8 cellular contexts compared by ENCODE assay signal in the genomic region with DNA sequence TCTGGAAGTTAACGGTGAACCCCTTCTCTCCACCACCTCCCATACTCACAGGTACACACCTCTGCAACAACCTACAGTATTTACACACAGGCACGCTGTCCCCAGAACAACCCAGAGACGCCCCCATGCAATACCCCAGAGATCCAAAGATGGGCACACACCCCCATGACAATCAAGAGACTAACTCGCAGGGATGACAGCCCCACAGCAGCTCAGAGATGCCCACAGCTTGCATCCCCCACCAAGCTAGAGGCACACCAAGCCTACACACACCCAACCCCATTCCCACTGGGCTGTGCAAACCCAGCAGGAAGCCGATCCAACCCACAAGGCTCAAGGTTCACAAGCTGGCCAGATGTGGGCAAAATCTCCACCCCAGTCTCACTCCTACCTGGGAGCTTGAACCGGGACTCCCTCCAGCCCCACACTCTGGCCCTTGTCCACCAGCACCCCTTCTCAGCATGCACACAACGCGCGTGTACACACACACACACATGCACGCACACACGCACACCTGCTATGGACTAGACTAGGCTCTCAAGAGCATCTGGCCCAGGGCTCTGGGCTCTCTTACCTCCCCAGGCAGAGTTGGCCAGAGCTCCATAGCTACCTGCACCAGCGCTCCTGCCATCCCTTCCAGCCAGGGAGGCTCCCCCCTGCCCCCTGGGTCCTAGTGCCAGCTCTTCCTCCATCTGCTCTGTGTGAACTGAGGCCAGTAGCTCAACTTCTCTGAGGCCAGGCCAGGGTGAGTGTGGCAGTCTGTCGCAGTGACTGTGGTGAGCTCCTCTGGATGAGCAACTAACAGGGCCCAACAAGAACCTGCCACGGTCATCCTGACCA. TPM values are rescaled to one million over a fixed set of nuclear protein-coding genes. Genes with fewer than 3 reads are reported as not detected.
DNase-seq lines count a peak whose midpoint lies in the region; ATAC-seq, FAIRE-seq and TF ChIP-seq lines count a peak whose summit lies in the region.

No MANE protein-coding gene starts in this region.

- H3K9me3 ChIP-seq in Loucy (ENCODE audit: insufficient read depth, low read depth, low read length) = no peaks in the 10 kb centered on the region
- no peaks in the 10 kb centered on the region for H3K9me3 ChIP-seq in astrocyte (ENCODE audit: insufficient read depth, low read depth, low read length)
- no peaks in the 10 kb centered on the region for H3K9me3 ChIP-seq in right lobe of liver

- DNase-seq in astrocyte (ENCODE audit: low read depth) (no peak), right lobe of liver (peak in 2 of 3 donors; percentile 82 to 89), type B pancreatic cell (ENCODE audit: extremely low spot score, unreplicated experiment) (no peak)

- H3K36me3 Mint-ChIP-seq in astrocyte (ENCODE audit: low read depth, unreplicated experiment) (peaks cover 3% of the 10 kb centered on the region), type B pancreatic cell (peaks cover 6% of the 10 kb centered on the region)

- peak overlapping the region; percentile 83 for H3K4me3 Mint-ChIP-seq in astrocyte (ENCODE audit: unreplicated experiment)
- H3K4me3 Mint-ChIP-seq in type B pancreatic cell = peak overlapping the region; percentile 91

- H3K9ac ChIP-seq in Loucy (ENCODE audit: low read depth, low read length, poor library complexity, severe bottlenecking) (peak overlapping the region; percentile 13), astrocyte (ENCODE audit: low read length) (no peak overlapping the region)

- H3K36me3 ChIP-seq in Loucy (ENCODE audit: insufficient read depth, low read length) (no peaks in the 10 kb centered on the region), astrocyte (ENCODE audit: insufficient read depth, low read length) (no peaks in the 10 kb centered on the region), right lobe of liver (no peaks in the 10 kb centered on the region)

- H3K27ac ChIP-seq in astrocyte (ENCODE audit: low read depth, low read length) (no peak overlapping the region), right lobe of liver (peak overlapping the region in 2 of 3 donors; percentile 14 to 90)

- H2AFZ ChIP-seq in Loucy (ENCODE audit: low read length) (0 out of 2 replicates have a peak overlapping the region, but pooled peaks have one; percentile 33), astrocyte (ENCODE audit: low read depth, low read length) (no peak overlapping the region)

- peak overlapping the region; percentile 44 for H3K4me3 ChIP-seq in GM12875 (ENCODE audit: low read depth, low read length)
- peak overlapping the region; percentile 62 for H3K4me3 ChIP-seq in Loucy (ENCODE audit: low read length, poor library complexity, severe bottlenecking)
- H3K4me3 ChIP-seq in astrocyte (ENCODE audit: insufficient read depth, low read depth, low read length) = peak overlapping the region; percentile 10
- peak overlapping the region; percentile 23 to 89 (median 67) for H3K4me3 ChIP-seq in right lobe of liver

- H3K79me2 ChIP-seq in Loucy (ENCODE audit: insufficient read depth, low read length) (no peaks in the 10 kb centered on the region), astrocyte (ENCODE audit: insufficient read depth, low read length) (no peaks in the 10 kb centered on the region)

- no peak overlapping the region for H3K27ac Mint-ChIP-seq in astrocyte (ENCODE audit: unreplicated experiment)
- peak overlapping the region; percentile 94 for H3K27ac Mint-ChIP-seq in type B pancreatic cell

- H4K20me1 ChIP-seq in Loucy (ENCODE audit: insufficient read depth, low read length, poor library complexity, severe bottlenecking) = no peaks in the 10 kb centered on the region
- H4K20me1 ChIP-seq in astrocyte (ENCODE audit: insufficient read depth, low read length) = peaks cover 8% of the 10 kb centered on the region

- H3K4me2 ChIP-seq in Loucy (ENCODE audit: low read depth, low read length, poor library complexity, severe bottlenecking) (peak overlapping the region; percentile 69), astrocyte (ENCODE audit: low read length) (peak overlapping the region; percentile 73)

- H3K4me1 ChIP-seq in Loucy (ENCODE audit: insufficient read depth, low read length, poor library complexity, severe bottlenecking) = peaks cover 20% of the 10 kb centered on the region
- no peaks in the 10 kb centered on the region for H3K4me1 ChIP-seq in astrocyte (ENCODE audit: insufficient read depth, low read length)
- peaks cover 0 to 43% (median 21%) of the 10 kb centered on the region in 4 donors for H3K4me1 ChIP-seq in right lobe of liver

- no peak for FAIRE-seq in astrocyte (lab: Jason Lieb, UNC)

- no peaks in the 10 kb centered on the region for H3F3A ChIP-seq in Loucy (ENCODE audit: low read depth)

- peaks cover 5% of the 10 kb centered on the region for H3K27me3 Mint-ChIP-seq in astrocyte (ENCODE audit: low read depth, unreplicated experiment)
- H3K27me3 Mint-ChIP-seq in type B pancreatic cell = no peaks in the 10 kb centered on the region

- intact Hi-C loops in right lobe of liver (cut with DNase I) = no loop called here

- ATAC-seq in right lobe of liver (peak; percentile 4 to 31 (median 16)), HG03095 (IDR thresholded peaks at IDR 0.05; ENCODE audit: unreplicated experiment) (no peak), GM19452 (IDR thresholded peaks at IDR 0.05; ENCODE audit: unreplicated experiment) (no peak), GM21717 (IDR thresholded peaks at IDR 0.05; ENCODE audit: unreplicated experiment) (no peak)

- TF ChIP-seq CTCF in GM12875 (IDR thresholded peaks at IDR 0.05; ENCODE audit: borderline replicate concordance, insufficient read depth, low read depth, low read length) = no peak
- TF ChIP-seq CTCF in Loucy (conservative IDR thresholded peaks at IDR 0.05; ENCODE audit: low read length) = no peak
- TF ChIP-seq CTCF in astrocyte (IDR thresholded peaks at IDR 0.05; ENCODE audit: insufficient read depth, low read depth, low read length) = no peak
- no peak for TF ChIP-seq CTCF in right lobe of liver (IDR thresholded peaks at IDR 0.05)
- no peak for TF ChIP-seq CTCF in type B pancreatic cell (conservative IDR thresholded peaks at IDR 0.05)

- WGBS in right lobe of liver (ENCODE audit: insufficient coverage, low coverage, low lambda C conversion rate, missing lambda C conversion rate) = 26% methylated on average over 9 of the region's 14 CpGs

- H3K4me1 Mint-ChIP-seq in astrocyte (ENCODE audit: low read depth, unreplicated experiment) = peaks cover 12% of the 10 kb centered on the region
- peaks cover 39% of the 10 kb centered on the region for H3K4me1 Mint-ChIP-seq in type B pancreatic cell (ENCODE audit: unreplicated experiment)

- H3K27me3 ChIP-seq in Loucy (ENCODE audit: insufficient read depth, low read length, poor library complexity, severe bottlenecking) (no peaks in the 10 kb centered on the region), astrocyte (ENCODE audit: insufficient read depth, low read length) (no peaks in the 10 kb centered on the region), right lobe of liver (no peaks in the 10 kb centered on the region)

- H3K9me3 Mint-ChIP-seq in astrocyte (ENCODE audit: unreplicated experiment) = no peaks in the 10 kb centered on the region
- no peaks in the 10 kb centered on the region for H3K9me3 Mint-ChIP-seq in type B pancreatic cell

- H3K9me2 ChIP-seq in Loucy (replicated peaks; ENCODE audit: low read depth, low read length) = no peaks in the 10 kb centered on the region

- TF ChIP-seq POLR2A in right lobe of liver (IDR thresholded peaks at IDR 0.05) = peak; percentile 28

RNA-seq across cellular contexts. Expression of gene STARD10, which starts 11.5 kb away (rescaled TPM):
- 38.4 and 42.3 TPM in 2 replicates for total RNA-seq in astrocyte
- total RNA-seq in right lobe of liver = 100 to 1,000 TPM; 282 to 525 (median 330) TPM
- 170 and 313 TPM in 2 replicates for total RNA-seq in type B pancreatic cell (ENCODE audit: low replicate concordance)

RNA-seq across cellular contexts. Expression of gene ARAP1, which starts 30.1 kb away (rescaled TPM):
- total RNA-seq in astrocyte = 31.9 and 33.8 TPM in 2 replicates
- 10 to 100 TPM; 32.9 to 76.7 (median 41.2) TPM for total RNA-seq in right lobe of liver
- 80.5 and 149 TPM in 2 replicates for total RNA-seq in type B pancreatic cell (ENCODE audit: low replicate concordance)

RNA-seq across cellular contexts. Expression of gene ATG16L2, which starts 31.9 kb away (rescaled TPM):
- 9.6 and 11.7 TPM in 2 replicates for total RNA-seq in astrocyte
- total RNA-seq in right lobe of liver = 10 to 100 TPM in 5 of 6 experiments, 1 to 10 TPM in 1; 8.6 to 23.8 (median 15.4) TPM
- 26.3 and 29.5 TPM in 2 replicates for total RNA-seq in type B pancreatic cell (ENCODE audit: low replicate concordance)

Comparison
In these comparisons a context has a peak if more than half of its experiments do, and no peak if none do; other contexts are left out.
1. H3K4me3 ChIP-seq: peak in every context shown above with its lines; median percentile 67 in right lobe of liver; 62 in Loucy; 44 in GM12875; 10 in astrocyte.
2. DNase-seq: peak in right lobe of liver (2 of 3); none in astrocyte (single experiment) and type B pancreatic cell (single experiment).
3. ATAC-seq: peak in right lobe of liver (4 of 4); none in HG03095 (single experiment), GM19452 (single experiment) and GM21717 (single experiment).